ENCODE assay signal across 9 cellular contexts in genomic region chr17:77527836-77528505, GRCh38.
DNase-seq lines count a peak whose midpoint lies in the region; ATAC-seq, FAIRE-seq and TF ChIP-seq lines count a peak whose summit lies in the region.
"Had no signal": no experiment of that assay in that cellular context is flagged by ENCODE, and none has a peak within 500 bp of the region (broad histone marks: within the 10 kb centered on the region; RNA-seq: fewer than 3 reads in every experiment).

No MANE protein-coding gene starts in this region.

- H3K79me2 ChIP-seq in DND-41 (ENCODE audit: insufficient read depth, low read length), result no peaks in the 10 kb centered on the region
- H3K79me2 ChIP-seq in mesendoderm (ENCODE audit: control insufficient read depth, insufficient read depth, low read length), result no peaks in the 10 kb centered on the region

- no peak overlapping the region for H4K5ac ChIP-seq in mesendoderm (ENCODE audit: low read length)

- peak overlapping the region; percentile 56; the same call in 1 of the 2 replicates for H2AFZ ChIP-seq in DND-41 (ENCODE audit: low read depth, low read length)

- DNase-seq in A549 (ENCODE audit: low read depth in 1 of 2, low spot score in 1 of 2) (no peak), DND-41 (peak; percentile 34), mesendoderm (no peak), AG08396 (ENCODE audit: low spot score) (no peak), NCI-H1436 (lab: John Stamatoyannopoulos, UW) (no peak)
- DNase-seq: activated CD4-positive, CD25-positive, alpha-beta regulatory T cell had no signal

- POLR2A ChIA-PET in A549 (lab: Yijun Ruan, JAX), result interaction anchor here (0.7 to 1.1 kb wide), 2 partner anchors 105 to 431 kb away, joined by 4 to 7 read pairs; partner anchors contain the start of gene TNRC6C

- H3K27ac ChIP-seq in A549, result peak overlapping the region; percentile 33 to 73; a peak in 4 of 6 replicates
- no peak overlapping the region for H3K27ac ChIP-seq in DND-41 (ENCODE audit: low read length)
- no peak overlapping the region for H3K27ac ChIP-seq in mesendoderm (ENCODE audit: low read depth, low read length)

- H4K20me1 ChIP-seq in DND-41 (ENCODE audit: insufficient read depth, low read length), result no peaks in the 10 kb centered on the region

- H3K4me3 Mint-ChIP-seq in activated naive CD8-positive, alpha-beta T cell, result peak overlapping the region; percentile 69

- H3K9me3 ChIP-seq in A549 (no peaks in the 10 kb centered on the region), DND-41 (ENCODE audit: insufficient read depth, low read length, severe bottlenecking) (no peaks in the 10 kb centered on the region)

- no peak overlapping the region for H4K8ac ChIP-seq in mesendoderm (ENCODE audit: low read depth, low read length)

- TF ChIP-seq RAD21 in A549 (conservative IDR thresholded peaks at IDR 0.05 in 1 of 2, IDR thresholded peaks at IDR 0.05 in 1 of 2), result no peak

- H3K4me2 ChIP-seq in A549 (peak overlapping the region; percentile 83), DND-41 (ENCODE audit: insufficient read depth, low read length) (peak overlapping the region; percentile 71), mesendoderm (ENCODE audit: low read length) (peak overlapping the region; percentile 63)

- no peak overlapping the region for H2BK5ac ChIP-seq in mesendoderm (ENCODE audit: low read length)

- no peak overlapping the region for H2BK120ac ChIP-seq in mesendoderm (ENCODE audit: low read depth, low read length)

- no peaks in the 10 kb centered on the region for H3K36me3 ChIP-seq in DND-41 (ENCODE audit: insufficient read depth, low read length)
- H3K36me3 ChIP-seq in mesendoderm (ENCODE audit: control insufficient read depth, insufficient read depth, low read length), result no peaks in the 10 kb centered on the region

- H3K4me3 ChIP-seq in A549, result peak overlapping the region; percentile 41
- peak overlapping the region in 1 of 2 experiments; percentile 53; a peak in 1 of 4 replicates for H3K4me3 ChIP-seq in DND-41 (ENCODE audit: low read depth in 1 of 2, low read length in 2 of 2)
- H3K4me3 ChIP-seq in mesendoderm (ENCODE audit: low read length), result peak overlapping the region; percentile 36

- no peak overlapping the region for H3K4ac ChIP-seq in mesendoderm (ENCODE audit: low read depth, low read length)

- TF ChIP-seq CTCF in A549 (IDR thresholded peaks at IDR 0.05) (no peak), DND-41 (IDR thresholded peaks at IDR 0.05; ENCODE audit: borderline replicate concordance, extremely low read depth, low read length, poor library complexity, severe bottlenecking) (no peak)

- no peak overlapping the region for H3K23ac ChIP-seq in mesendoderm (ENCODE audit: low read length)

- 0 out of 3 replicates have a peak, but pooled peaks cover 5% of the 10 kb centered on the region for H3K4me1 ChIP-seq in A549
- H3K4me1 ChIP-seq in DND-41 (ENCODE audit: insufficient read depth, low read length), result peaks cover 18% of the 10 kb centered on the region
- no peaks in the 10 kb centered on the region for H3K4me1 ChIP-seq in mesendoderm (ENCODE audit: control insufficient read depth, low read depth, low read length)

- no peak for TF ChIP-seq EP300 in A549 (IDR thresholded peaks at IDR 0.05)

- H3K27me3 ChIP-seq in DND-41 (ENCODE audit: insufficient read depth, low read length, poor library complexity), result peaks cover 8% of the 10 kb centered on the region
- no peaks in the 10 kb centered on the region for H3K27me3 ChIP-seq in mesendoderm (ENCODE audit: insufficient read depth, low read length, poor library complexity)

- H3K4me1 Mint-ChIP-seq in activated naive CD8-positive, alpha-beta T cell (ENCODE audit: low read depth), result peaks cover 3% of the 10 kb centered on the region

- peak overlapping the region; percentile 88 for H3K56ac ChIP-seq in mesendoderm (ENCODE audit: low read length)

- H3K27me3 Mint-ChIP-seq in activated naive CD8-positive, alpha-beta T cell, result peaks cover 3% of the 10 kb centered on the region

- no peak overlapping the region for H2BK15ac ChIP-seq in mesendoderm (replicated peaks; ENCODE audit: low read depth)

- no peak for ATAC-seq in A549
- ATAC-seq in DND-41 (ENCODE audit: insufficient read depth, low read depth), result peak; percentile 22; the same call in 1 of the 3 replicates
- ATAC-seq in HG03565 (IDR thresholded peaks at IDR 0.05; ENCODE audit: unreplicated experiment), result no peak
- ATAC-seq in HG02588 (IDR thresholded peaks at IDR 0.05; ENCODE audit: unreplicated experiment), result no peak

- FAIRE-seq in A549 (lab: Jason Lieb, UNC), result no peak

- H3K9ac ChIP-seq in DND-41 (ENCODE audit: low read depth, low read length), result peak overlapping the region; percentile 43; the same call in 1 of the 2 replicates
- H3K9ac ChIP-seq in mesendoderm (ENCODE audit: low read length), result peak overlapping the region; percentile 68

- no peak overlapping the region for H2AK5ac ChIP-seq in mesendoderm (ENCODE audit: low read length)

- CTCF ChIA-PET in A549 (lab: Yijun Ruan, JAX), result interaction anchor here (0.8 to 2.2 kb wide), 7 partner anchors 10 to 488 kb away, joined by 3 to 11 read pairs (median 4); no protein-coding TSS in a partner anchor

- WGBS in A549 (ENCODE audit: missing lambda C conversion rate), result 76% methylated on average over 23 of the region's 23 CpGs
- WGBS in mesendoderm (ENCODE audit: extremely low coverage, insufficient coverage, low lambda C conversion rate), result no CpG with 5 or more reads among the region's 23 CpGs

- no peak overlapping the region for H3K18ac ChIP-seq in mesendoderm (ENCODE audit: low read length)

- TF ChIP-seq POLR2A in A549 (IDR thresholded peaks at IDR 0.05; ENCODE audit: low read length), result no peak

- no peaks in the 10 kb centered on the region for H3K9me3 Mint-ChIP-seq in activated naive CD8-positive, alpha-beta T cell (ENCODE audit: low read depth)

- H3K36me3 Mint-ChIP-seq in activated naive CD8-positive, alpha-beta T cell, result peaks cover 2% of the 10 kb centered on the region

- no peaks in the 10 kb centered on the region for H3K79me1 ChIP-seq in mesendoderm (ENCODE audit: low read length)

- H3K27ac Mint-ChIP-seq in activated naive CD8-positive, alpha-beta T cell, result no peak overlapping the region

TF ChIP-seq in A549, 52 proteins besides CTCF, POLR2A, EP300 and RAD21:
- TF ChIP-seq REST (IDR thresholded peaks at IDR 0.05) (no peak), HOXB13 (CRISPR knock-in tag; IDR thresholded peaks at IDR 0.05; ENCODE audit: low read depth) (no peak), ZSCAN20 (CRISPR knock-in tag; IDR thresholded peaks at IDR 0.05) (no peak), ZC3H11A (IDR thresholded peaks at IDR 0.05) (no peak), EHMT2 (IDR thresholded peaks at IDR 0.05; ENCODE audit: low read depth) (no peak), FOXS1 (CRISPR knock-in tag; IDR thresholded peaks at IDR 0.05) (no peak), JUN (IDR thresholded peaks at IDR 0.05) (no peak), MAFK (IDR thresholded peaks at IDR 0.05; ENCODE audit: partially characterized antibody) (no peak)
- TF ChIP-seq, protein P1, sequence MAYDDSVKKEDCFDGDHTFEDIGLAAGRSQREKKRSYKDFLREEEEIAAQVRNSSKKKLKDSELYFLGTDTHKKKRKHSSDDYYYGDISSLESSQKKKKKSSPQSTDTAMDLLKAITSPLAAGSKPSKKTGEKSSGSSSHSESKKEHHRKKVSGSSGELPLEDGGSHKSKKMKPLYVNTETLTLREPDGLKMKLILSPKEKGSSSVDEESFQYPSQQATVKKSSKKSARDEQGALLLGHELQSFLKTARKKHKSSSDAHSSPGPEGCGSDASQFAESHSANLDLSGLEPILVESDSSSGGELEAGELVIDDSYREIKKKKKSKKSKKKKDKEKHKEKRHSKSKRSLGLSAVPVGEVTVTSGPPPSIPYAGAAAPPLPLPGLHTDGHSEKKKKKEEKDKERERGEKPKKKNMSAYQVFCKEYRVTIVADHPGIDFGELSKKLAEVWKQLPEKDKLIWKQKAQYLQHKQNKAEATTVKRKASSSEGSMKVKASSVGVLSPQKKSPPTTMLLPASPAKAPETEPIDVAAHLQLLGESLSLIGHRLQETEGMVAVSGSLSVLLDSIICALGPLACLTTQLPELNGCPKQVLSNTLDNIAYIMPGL (CRISPR knock-in tag; IDR thresholded peaks at IDR 0.05; ENCODE audit: borderline replicate concordance), result no peak
TF ChIP-seq in A549: peak in this region for 0.

Comparison
In these comparisons a context has a peak if more than half of its experiments do, and no peak if none do; other contexts are left out.
1. H3K27ac ChIP-seq: peak in A549 (2 of 2); none in DND-41 (single experiment) and mesendoderm (single experiment).
2. Peak in every context shown above with its lines, with median percentiles within 50 percentile points of each other: H3K4me2 ChIP-seq.